Comparison of ENCODE assay signal across 21 cellular contexts in genomic region chr19:45794627-45795026, GRCh38. TPM values are rescaled to one million over a fixed set of nuclear protein-coding genes. Genes with fewer than 3 reads are reported as not detected.
"Had no signal": no experiment of that assay in that cellular context is flagged by ENCODE, and none has a peak within 500 bp of the region (broad histone marks: within the 10 kb centered on the region; RNA-seq: fewer than 3 reads in every experiment).

No MANE protein-coding gene starts in this region.

- H3K9me3 ChIP-seq: colonic mucosa, esophagus muscularis mucosa, gastroesophageal sphincter, sigmoid colon, thyroid gland had no signal

- H3K9me3 Mint-ChIP-seq: activated naive CD8-positive, alpha-beta T cell treated with anti-CD3 and anti-CD28 coated beads for 36 hours; activated T-helper 1 cell treated with anti-CD3 and anti-CD28 coated beads, Interleukin-12 subunit alpha, Interleukin-12 subunit beta, Interleukin-2, Interleukin-4 antibody, amounts not matched to agents 30 ng/mL and 10 ng/mL and 1 ng/mL, durations not matched to agents 14 hours and 24 hours and 36 hours; T-cell had no signal

- H3K36me3 ChIP-seq: colonic mucosa had no signal

- H3K4me3 Mint-ChIP-seq: activated T-helper 1 cell treated with anti-CD3 and anti-CD28 coated beads, Interleukin-12 subunit alpha, Interleukin-12 subunit beta, Interleukin-2, Interleukin-4 antibody, amounts not matched to agents 30 ng/mL and 10 ng/mL and 1 ng/mL, durations not matched to agents 14 hours and 24 hours and 36 hours had no signal

- FAIRE-seq: urothelium cell line had no signal

- H3K27me3 ChIP-seq: esophagus muscularis mucosa, gastroesophageal sphincter, sigmoid colon, thyroid gland had no signal

- DNase-seq: activated CD4-positive, alpha-beta T cell treated with anti-CD3 and anti-CD28 coated beads, Interleukin-2, amount 50 U/mL, for 1 hour; activated gamma-delta T cell treated with Interleukin-2 at 50 U/mL for 16 hours; activated naive CD8-positive, alpha-beta T cell treated with anti-CD3 and anti-CD28 coated beads for 36 hours; amniotic stem cell; caudate nucleus; colonic mucosa; mesendoderm; naive thymus-derived CD4-positive, alpha-beta T cell; nucleus accumbens; sigmoid colon; stimulated activated CD8-positive, alpha-beta memory T cell treated with anti-CD3 and anti-CD28 coated beads, Interleukin-4, amount 100 ng/mL, for 48 hours; stimulated activated naive CD4-positive, alpha-beta T cell treated with Interleukin-2 at 50 U/mL for 16 hours; T-cell; T-helper 9 cell; thyroid gland had no signal

- H3K27ac Mint-ChIP-seq: activated naive CD8-positive, alpha-beta T cell treated with anti-CD3 and anti-CD28 coated beads for 36 hours had no signal

- H3K27ac ChIP-seq: colonic mucosa, esophagus muscularis mucosa, gastroesophageal sphincter, sigmoid colon, thyroid gland had no signal

- H3K36me3 Mint-ChIP-seq: T-cell had no signal

- H3K4me3 ChIP-seq: colonic mucosa, esophagus muscularis mucosa, gastroesophageal sphincter, sigmoid colon, thyroid gland had no signal

RNA-seq across cellular contexts. Expression of gene RSPH6A, which starts 20.5 kb away (rescaled TPM):
- total RNA-seq: lower leg skin, sigmoid colon, subcutaneous adipose tissue had no signal
- polyA plus RNA-seq: naive thymus-derived CD4-positive, alpha-beta T cell had no signal
